Comparison of ENCODE assay signal across 27 cellular contexts in genomic region chr7:139990571-139990970, GRCh38.
"Had no signal": no experiment of that assay in that cellular context is flagged by ENCODE, and none has a peak within 500 bp of the region (broad histone marks: within the 10 kb centered on the region; RNA-seq: fewer than 3 reads in every experiment).

No MANE protein-coding gene starts in this region.

- H3K4me3 ChIP-seq: esophagus squamous epithelium, heart right ventricle, left ventricle myocardium inferior, lung, mucosa of descending colon, neural progenitor cell, prostate gland, skin epidermis, spleen, testis, tibial artery had no signal

- H2AFZ ChIP-seq: neural progenitor cell, parathyroid adenoma had no signal

- H3K27ac ChIP-seq: esophagus squamous epithelium, heart right ventricle, left ventricle myocardium inferior, neural progenitor cell, parathyroid adenoma, prostate gland, skin epidermis, spleen, testis, tibial artery had no signal

- ATAC-seq: effector memory CD8-positive, alpha-beta T cell; heart right ventricle; left colon; mucosa of descending colon; natural killer cell treated with Interleukin-12 subunit alpha and Interleukin-12 subunit beta and Interleukin-15 and Interleukin-18, amount 100 ng/mL, for 72 hours; right cardiac atrium; stimulated activated memory B cell treated with anti-CD40 and anti-IgM and Interleukin-4, amounts not matched to agents 10 μg/mL and 1 μg/mL and 100 μg/mL, for 72 hours; stimulated activated naive CD8-positive, alpha-beta T cell treated with anti-CD3 and anti-CD28 coated beads, Interleukin-15, Interleukin-2, amounts not matched to agents 100 U/mL and 50 U/mL, for 24 hours had no signal

- H3K4me2 ChIP-seq: neural progenitor cell had no signal

- H3K79me2 ChIP-seq: parathyroid adenoma had no signal

- DNase-seq: cortex of kidney; effector memory CD8-positive, alpha-beta T cell; erythroblast; esophagus squamous epithelium; foreskin melanocyte; glutamatergic neuron; heart right ventricle; hippocampal formation; kidney glomerular epithelial cell; left colon; left ventricle myocardium inferior; mucosa of descending colon; naive B cell; right cardiac atrium; spleen; stimulated activated CD4-positive, alpha-beta T cell treated with anti-CD3 and anti-CD28 coated beads, Interleukin-4, amount 100 ng/mL, for 4 hours; stimulated activated naive CD8-positive, alpha-beta T cell treated with anti-CD3 and anti-CD28 coated beads, Interleukin-15, Interleukin-2, amounts not matched to agents 100 U/mL and 50 U/mL, for 24 hours; substantia nigra; testis had no signal

- H3K4me1 ChIP-seq: prostate gland, spleen, testis, tibial artery had no signal

- H3K9me3 ChIP-seq: esophagus squamous epithelium, heart right ventricle, left ventricle myocardium inferior, mucosa of descending colon, prostate gland, spleen, testis, tibial artery had no signal

- H3K36me3 ChIP-seq: esophagus squamous epithelium, heart right ventricle, left ventricle myocardium inferior, neural progenitor cell, prostate gland, tibial artery had no signal

- H3K9ac ChIP-seq: neural progenitor cell, parathyroid adenoma had no signal

- H3K27me3 ChIP-seq: esophagus squamous epithelium, heart right ventricle, neural progenitor cell, spleen, testis had no signal
